1 cellular context compared by ENCODE assay signal in genomic region chr1:150186789-150187559, GRCh38.
A peak's percentile ranks its signal among the peaks of the same experiment; 100 is the strongest.
TF ChIP-seq lines count a peak whose summit lies in the region.

No MANE protein-coding gene starts in this region.

TF ChIP-seq in K562, 482 proteins besides CTCF, POLR2A, EP300 and RAD21 (continued from another document and continues in another):
- TF ChIP-seq PHB2 (IDR thresholded peaks at IDR 0.05; ENCODE audit: low read depth), result no peak
- no peak for TF ChIP-seq ETS1 (conservative IDR thresholded peaks at IDR 0.05; ENCODE audit: control insufficient read depth, low read depth, low read length)
- peak; percentile 95 for TF ChIP-seq BCOR (IDR thresholded peaks at IDR 0.05)
- peak in 1 of 2 experiments; percentile 34; a peak in 1 of 4 replicates for TF ChIP-seq MLLT1 (IDR thresholded peaks at IDR 0.05)
- no peak for TF ChIP-seq CCNT2 (IDR thresholded peaks at IDR 0.05; ENCODE audit: borderline replicate concordance, extremely low read depth, insufficient read length, low read depth, low read length)
- peak; percentile 99 for TF ChIP-seq ZNF316 (IDR thresholded peaks at IDR 0.05)
- peak; percentile 90 for TF ChIP-seq MAFG (tag; conservative IDR thresholded peaks at IDR 0.05)
- TF ChIP-seq C11orf30 (IDR thresholded peaks at IDR 0.05; ENCODE audit: low read depth), result peak; percentile 95
- TF ChIP-seq SMC3 (conservative IDR thresholded peaks at IDR 0.05; ENCODE audit: insufficient read depth, low read depth, low read length), result peak; percentile 54; the same call in 1 of the 2 replicates
- TF ChIP-seq, protein P1, sequence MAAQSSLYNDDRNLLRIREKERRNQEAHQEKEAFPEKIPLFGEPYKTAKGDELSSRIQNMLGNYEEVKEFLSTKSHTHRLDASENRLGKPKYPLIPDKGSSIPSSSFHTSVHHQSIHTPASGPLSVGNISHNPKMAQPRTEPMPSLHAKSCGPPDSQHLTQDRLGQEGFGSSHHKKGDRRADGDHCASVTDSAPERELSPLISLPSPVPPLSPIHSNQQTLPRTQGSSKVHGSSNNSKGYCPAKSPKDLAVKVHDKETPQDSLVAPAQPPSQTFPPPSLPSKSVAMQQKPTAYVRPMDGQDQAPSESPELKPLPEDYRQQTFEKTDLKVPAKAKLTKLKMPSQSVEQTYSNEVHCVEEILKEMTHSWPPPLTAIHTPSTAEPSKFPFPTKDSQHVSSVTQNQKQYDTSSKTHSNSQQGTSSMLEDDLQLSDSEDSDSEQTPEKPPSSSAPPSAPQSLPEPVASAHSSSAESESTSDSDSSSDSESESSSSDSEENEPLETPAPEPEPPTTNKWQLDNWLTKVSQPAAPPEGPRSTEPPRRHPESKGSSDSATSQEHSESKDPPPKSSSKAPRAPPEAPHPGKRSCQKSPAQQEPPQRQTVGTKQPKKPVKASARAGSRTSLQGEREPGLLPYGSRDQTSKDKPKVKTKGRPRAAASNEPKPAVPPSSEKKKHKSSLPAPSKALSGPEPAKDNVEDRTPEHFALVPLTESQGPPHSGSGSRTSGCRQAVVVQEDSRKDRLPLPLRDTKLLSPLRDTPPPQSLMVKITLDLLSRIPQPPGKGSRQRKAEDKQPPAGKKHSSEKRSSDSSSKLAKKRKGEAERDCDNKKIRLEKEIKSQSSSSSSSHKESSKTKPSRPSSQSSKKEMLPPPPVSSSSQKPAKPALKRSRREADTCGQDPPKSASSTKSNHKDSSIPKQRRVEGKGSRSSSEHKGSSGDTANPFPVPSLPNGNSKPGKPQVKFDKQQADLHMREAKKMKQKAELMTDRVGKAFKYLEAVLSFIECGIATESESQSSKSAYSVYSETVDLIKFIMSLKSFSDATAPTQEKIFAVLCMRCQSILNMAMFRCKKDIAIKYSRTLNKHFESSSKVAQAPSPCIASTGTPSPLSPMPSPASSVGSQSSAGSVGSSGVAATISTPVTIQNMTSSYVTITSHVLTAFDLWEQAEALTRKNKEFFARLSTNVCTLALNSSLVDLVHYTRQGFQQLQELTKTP (IDR thresholded peaks at IDR 0.05; ENCODE audit: low read depth in 1 of 2, partially characterized antibody in 2 of 2), result peak in 1 of 2 experiments; percentile 51
- peak; percentile 45; the same call in 1 of the 2 replicates for TF ChIP-seq NBN (IDR thresholded peaks at IDR 0.05; ENCODE audit: low read depth)
- TF ChIP-seq ZBTB1 (CRISPR knock-in tag; IDR thresholded peaks at IDR 0.05; ENCODE audit: borderline replicate concordance, low read depth), result no peak
- TF ChIP-seq CEBPG (CRISPR knock-in tag; IDR thresholded peaks at IDR 0.05), result peak; percentile 67; the same call in 1 of the 2 replicates
- TF ChIP-seq CEBPG (tag; conservative IDR thresholded peaks at IDR 0.05 in 1 of 2, IDR thresholded peaks at IDR 0.05 in 1 of 2), result peak; percentile 44 to 60; a peak in 3 of 4 replicates
- TF ChIP-seq, protein P2, sequence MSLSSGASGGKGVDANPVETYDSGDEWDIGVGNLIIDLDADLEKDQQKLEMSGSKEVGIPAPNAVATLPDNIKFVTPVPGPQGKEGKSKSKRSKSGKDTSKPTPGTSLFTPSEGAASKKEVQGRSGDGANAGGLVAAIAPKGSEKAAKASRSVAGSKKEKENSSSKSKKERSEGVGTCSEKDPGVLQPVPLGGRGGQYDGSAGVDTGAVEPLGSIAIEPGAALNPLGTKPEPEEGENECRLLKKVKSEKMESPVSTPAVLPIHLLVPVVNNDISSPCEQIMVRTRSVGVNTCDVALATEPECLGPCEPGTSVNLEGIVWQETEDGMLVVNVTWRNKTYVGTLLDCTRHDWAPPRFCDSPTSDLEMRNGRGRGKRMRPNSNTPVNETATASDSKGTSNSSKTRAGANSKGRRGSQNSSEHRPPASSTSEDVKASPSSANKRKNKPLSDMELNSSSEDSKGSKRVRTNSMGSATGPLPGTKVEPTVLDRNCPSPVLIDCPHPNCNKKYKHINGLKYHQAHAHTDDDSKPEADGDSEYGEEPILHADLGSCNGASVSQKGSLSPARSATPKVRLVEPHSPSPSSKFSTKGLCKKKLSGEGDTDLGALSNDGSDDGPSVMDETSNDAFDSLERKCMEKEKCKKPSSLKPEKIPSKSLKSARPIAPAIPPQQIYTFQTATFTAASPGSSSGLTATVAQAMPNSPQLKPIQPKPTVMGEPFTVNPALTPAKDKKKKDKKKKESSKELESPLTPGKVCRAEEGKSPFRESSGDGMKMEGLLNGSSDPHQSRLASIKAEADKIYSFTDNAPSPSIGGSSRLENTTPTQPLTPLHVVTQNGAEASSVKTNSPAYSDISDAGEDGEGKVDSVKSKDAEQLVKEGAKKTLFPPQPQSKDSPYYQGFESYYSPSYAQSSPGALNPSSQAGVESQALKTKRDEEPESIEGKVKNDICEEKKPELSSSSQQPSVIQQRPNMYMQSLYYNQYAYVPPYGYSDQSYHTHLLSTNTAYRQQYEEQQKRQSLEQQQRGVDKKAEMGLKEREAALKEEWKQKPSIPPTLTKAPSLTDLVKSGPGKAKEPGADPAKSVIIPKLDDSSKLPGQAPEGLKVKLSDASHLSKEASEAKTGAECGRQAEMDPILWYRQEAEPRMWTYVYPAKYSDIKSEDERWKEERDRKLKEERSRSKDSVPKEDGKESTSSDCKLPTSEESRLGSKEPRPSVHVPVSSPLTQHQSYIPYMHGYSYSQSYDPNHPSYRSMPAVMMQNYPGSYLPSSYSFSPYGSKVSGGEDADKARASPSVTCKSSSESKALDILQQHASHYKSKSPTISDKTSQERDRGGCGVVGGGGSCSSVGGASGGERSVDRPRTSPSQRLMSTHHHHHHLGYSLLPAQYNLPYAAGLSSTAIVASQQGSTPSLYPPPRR (CRISPR knock-in tag; IDR thresholded peaks at IDR 0.05; ENCODE audit: borderline replicate concordance), result no peak
- no peak for TF ChIP-seq ZNF134 (CRISPR knock-in tag; conservative IDR thresholded peaks at IDR 0.05)
- no peak for TF ChIP-seq NKRF (IDR thresholded peaks at IDR 0.05; ENCODE audit: borderline replicate concordance)
- TF ChIP-seq, protein P3, sequence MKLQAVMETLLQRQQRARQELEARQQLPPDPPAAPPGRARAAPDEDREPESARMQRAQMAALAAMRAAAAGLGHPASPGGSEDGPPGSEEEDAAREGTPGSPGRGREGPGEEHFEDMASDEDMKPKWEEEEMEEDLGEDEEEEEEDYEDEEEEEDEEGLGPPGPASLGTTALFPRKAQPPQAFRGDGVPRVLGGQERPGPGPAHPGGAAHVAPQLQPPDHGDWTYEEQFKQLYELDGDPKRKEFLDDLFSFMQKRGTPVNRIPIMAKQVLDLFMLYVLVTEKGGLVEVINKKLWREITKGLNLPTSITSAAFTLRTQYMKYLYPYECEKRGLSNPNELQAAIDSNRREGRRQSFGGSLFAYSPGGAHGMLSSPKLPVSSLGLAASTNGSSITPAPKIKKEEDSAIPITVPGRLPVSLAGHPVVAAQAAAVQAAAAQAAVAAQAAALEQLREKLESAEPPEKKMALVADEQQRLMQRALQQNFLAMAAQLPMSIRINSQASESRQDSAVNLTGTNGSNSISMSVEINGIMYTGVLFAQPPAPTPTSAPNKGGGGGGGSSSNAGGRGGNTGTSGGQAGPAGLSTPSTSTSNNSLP (IDR thresholded peaks at IDR 0.05; ENCODE audit: borderline replicate concordance, low read depth, low read length), result 0 out of 2 replicates have a peak, but pooled peaks have one; percentile 84
- no peak for TF ChIP-seq ZNF282 (CRISPR knock-in tag; IDR thresholded peaks at IDR 0.05)
- 0 out of 2 replicates have a peak, but pooled peaks have one; percentile 35 for TF ChIP-seq TCF15 (CRISPR knock-in tag; IDR thresholded peaks at IDR 0.05)
- peak; percentile 11; the same call in 1 of the 2 replicates for TF ChIP-seq FOXM1 (IDR thresholded peaks at IDR 0.05; ENCODE audit: low read depth)
- no peak for TF ChIP-seq FOXM1 (CRISPR knock-in tag; IDR thresholded peaks at IDR 0.05; ENCODE audit: low read depth)
- TF ChIP-seq VEZF1 (CRISPR knock-in tag; IDR thresholded peaks at IDR 0.05), result peak; percentile 52; the same call in 1 of the 2 replicates
- peak in 1 of 2 experiments; percentile 44; a peak in 1 of 4 replicates for TF ChIP-seq RCOR1 (IDR thresholded peaks at IDR 0.05; ENCODE audit: borderline replicate concordance in 1 of 2, low read depth in 2 of 2, low read length in 2 of 2)
- 0 out of 4 replicates have a peak, but pooled peaks of 1 of the 2 experiments have one; percentile 25 for TF ChIP-seq ARNT (IDR thresholded peaks at IDR 0.05)
- TF ChIP-seq, protein P4, sequence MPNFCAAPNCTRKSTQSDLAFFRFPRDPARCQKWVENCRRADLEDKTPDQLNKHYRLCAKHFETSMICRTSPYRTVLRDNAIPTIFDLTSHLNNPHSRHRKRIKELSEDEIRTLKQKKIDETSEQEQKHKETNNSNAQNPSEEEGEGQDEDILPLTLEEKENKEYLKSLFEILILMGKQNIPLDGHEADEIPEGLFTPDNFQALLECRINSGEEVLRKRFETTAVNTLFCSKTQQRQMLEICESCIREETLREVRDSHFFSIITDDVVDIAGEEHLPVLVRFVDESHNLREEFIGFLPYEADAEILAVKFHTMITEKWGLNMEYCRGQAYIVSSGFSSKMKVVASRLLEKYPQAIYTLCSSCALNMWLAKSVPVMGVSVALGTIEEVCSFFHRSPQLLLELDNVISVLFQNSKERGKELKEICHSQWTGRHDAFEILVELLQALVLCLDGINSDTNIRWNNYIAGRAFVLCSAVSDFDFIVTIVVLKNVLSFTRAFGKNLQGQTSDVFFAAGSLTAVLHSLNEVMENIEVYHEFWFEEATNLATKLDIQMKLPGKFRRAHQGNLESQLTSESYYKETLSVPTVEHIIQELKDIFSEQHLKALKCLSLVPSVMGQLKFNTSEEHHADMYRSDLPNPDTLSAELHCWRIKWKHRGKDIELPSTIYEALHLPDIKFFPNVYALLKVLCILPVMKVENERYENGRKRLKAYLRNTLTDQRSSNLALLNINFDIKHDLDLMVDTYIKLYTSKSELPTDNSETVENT (CRISPR knock-in tag; IDR thresholded peaks at IDR 0.05), result no peak
- no peak for TF ChIP-seq DNMT1 (IDR thresholded peaks at IDR 0.05)
- TF ChIP-seq NR2C1 (IDR thresholded peaks at IDR 0.05), result peak; percentile 42; the same call in 1 of the 2 replicates
- no peak for TF ChIP-seq NR2C1 (tag; IDR thresholded peaks at IDR 0.05)
- TF ChIP-seq PTRF (tag; IDR thresholded peaks at IDR 0.05), result no peak
- no peak for TF ChIP-seq GTF2B (IDR thresholded peaks at IDR 0.05; ENCODE audit: extremely low read depth, insufficient read length)
- TF ChIP-seq MTA3 (IDR thresholded peaks at IDR 0.05; ENCODE audit: borderline replicate concordance), result no peak
- TF ChIP-seq SIX5 (IDR thresholded peaks at IDR 0.05; ENCODE audit: borderline replicate concordance in 1 of 2, insufficient read depth in 1 of 2, low read depth in 1 of 2, low read length in 2 of 2), result no peak
- no peak for TF ChIP-seq MCM5 (IDR thresholded peaks at IDR 0.05; ENCODE audit: low read depth)
- TF ChIP-seq KAT8 (IDR thresholded peaks at IDR 0.05; ENCODE audit: low read depth), result no peak
